In genomic region chrX:106802063-106802387, GRCh38 we compare ENCODE assay signal across 8 cellular contexts. TPM values are rescaled to one million over a fixed set of nuclear protein-coding genes. Genes with fewer than 3 reads are reported as not detected.
DNase-seq lines count a peak whose midpoint lies in the region; ATAC-seq and TF ChIP-seq lines count a peak whose summit lies in the region.

No MANE protein-coding gene starts in this region.

- no peaks in the 10 kb centered on the region for H3K36me3 ChIP-seq in SK-N-SH (replicated peaks in 1 of 2; ENCODE audit: control insufficient read depth in 1 of 2, insufficient read depth in 2 of 2, low read length in 1 of 2)

- peaks cover 11% of the 10 kb centered on the region for H3K27me3 Mint-ChIP-seq in chondrocyte (ENCODE audit: low read depth)
- H3K27me3 Mint-ChIP-seq in natural killer cell treated with Interleukin-12 subunit alpha and Interleukin-12 subunit beta and Interleukin-15 and Interleukin-18, amount 100 ng/mL, for 72 hours: peaks cover 37 to 38% of the 10 kb centered on the region in 2 donors

- H3K4me3 ChIP-seq in SK-N-SH (ENCODE audit: low read depth in 2 of 2, low read length in 1 of 2): peak overlapping the region in 1 of 2 experiments; percentile 39; a peak in 2 of 4 replicates
- peak overlapping the region; percentile 40 for H3K4me3 ChIP-seq in mononuclear cell (ENCODE audit: low read length)

- H3K9me2 ChIP-seq in SK-N-SH: no peaks in the 10 kb centered on the region

- CTCF ChIA-PET in SK-N-SH (lab: Yijun Ruan, JAX): no interaction called here

- H3K27me3 ChIP-seq in SK-N-SH (ENCODE audit: insufficient read depth) (peaks cover 58% of the 10 kb centered on the region), mononuclear cell (ENCODE audit: insufficient read depth, low read length) (peaks cover 6% of the 10 kb centered on the region)

- H3K9ac ChIP-seq in SK-N-SH: no peak overlapping the region

- H3K4me3 Mint-ChIP-seq in chondrocyte (ENCODE audit: unreplicated experiment): peak overlapping the region; percentile 91
- H3K4me3 Mint-ChIP-seq in natural killer cell treated with Interleukin-12 subunit alpha and Interleukin-12 subunit beta and Interleukin-15 and Interleukin-18, amount 100 ng/mL, for 72 hours: no peak overlapping the region

- no peaks in the 10 kb centered on the region for H3K9me3 Mint-ChIP-seq in chondrocyte (ENCODE audit: low read depth)
- no peaks in the 10 kb centered on the region for H3K9me3 Mint-ChIP-seq in natural killer cell treated with Interleukin-12 subunit alpha and Interleukin-12 subunit beta and Interleukin-15 and Interleukin-18, amount 100 ng/mL, for 72 hours

- DNase-seq in SK-N-SH: no peak
- no peak for DNase-seq in chondrocyte (ENCODE audit: low spot score)
- no peak for DNase-seq in natural killer cell treated with Interleukin-12 subunit alpha and Interleukin-12 subunit beta and Interleukin-15 and Interleukin-18, amount 100 ng/mL, for 72 hours (ENCODE audit: low spot score)

- TF ChIP-seq EP300 in SK-N-SH (IDR thresholded peaks at IDR 0.05; ENCODE audit: borderline replicate concordance in 1 of 2, low read depth in 1 of 2, low read length in 1 of 2): no peak

- TF ChIP-seq CTCF in SK-N-SH (IDR thresholded peaks at IDR 0.05) (no peak), chondrocyte (IDR thresholded peaks at IDR 0.05) (no peak)

- H2AFZ ChIP-seq in SK-N-SH (ENCODE audit: low read depth): no peak overlapping the region

- peaks cover 17% of the 10 kb centered on the region for H3K4me1 Mint-ChIP-seq in chondrocyte (ENCODE audit: low read depth)
- no peaks in the 10 kb centered on the region for H3K4me1 Mint-ChIP-seq in natural killer cell treated with Interleukin-12 subunit alpha and Interleukin-12 subunit beta and Interleukin-15 and Interleukin-18, amount 100 ng/mL, for 72 hours (ENCODE audit: low read depth in 2 of 2)

- POLR2A ChIA-PET in SK-N-SH (lab: Yijun Ruan, JAX): no interaction called here

- no peaks in the 10 kb centered on the region; a peak in 1 of 4 replicates for H3K4me1 ChIP-seq in SK-N-SH (ENCODE audit: control insufficient read depth in 1 of 2, insufficient read depth in 2 of 2, low read depth in 1 of 2, low read length in 1 of 2)
- peaks cover 17% of the 10 kb centered on the region for H3K4me1 ChIP-seq in mononuclear cell (ENCODE audit: insufficient read depth, low read length)

- H3K27ac Mint-ChIP-seq in chondrocyte (ENCODE audit: unreplicated experiment): peak overlapping the region; percentile 94
- no peak overlapping the region for H3K27ac Mint-ChIP-seq in natural killer cell treated with Interleukin-12 subunit alpha and Interleukin-12 subunit beta and Interleukin-15 and Interleukin-18, amount 100 ng/mL, for 72 hours

- H3F3A ChIP-seq in SK-N-SH (replicated peaks; ENCODE audit: insufficient read depth): no peaks in the 10 kb centered on the region

- 39% methylated on average over 11 of the region's 11 CpGs for WGBS in SK-N-SH (ENCODE audit: low lambda C conversion rate)

- no peaks in the 10 kb centered on the region for H3K79me2 ChIP-seq in SK-N-SH (ENCODE audit: insufficient read depth)

- no peak overlapping the region for H3K27ac ChIP-seq in SK-N-SH (ENCODE audit: low read depth in 2 of 2, low read length in 1 of 2)

- H4K20me1 ChIP-seq in SK-N-SH (ENCODE audit: insufficient read depth): no peaks in the 10 kb centered on the region

- TF ChIP-seq RAD21 in SK-N-SH (IDR thresholded peaks at IDR 0.05; ENCODE audit: low read length): no peak

- no peaks in the 10 kb centered on the region for H3K36me3 Mint-ChIP-seq in chondrocyte (ENCODE audit: low read depth)
- no peaks in the 10 kb centered on the region for H3K36me3 Mint-ChIP-seq in natural killer cell treated with Interleukin-12 subunit alpha and Interleukin-12 subunit beta and Interleukin-15 and Interleukin-18, amount 100 ng/mL, for 72 hours

- H3K9me3 ChIP-seq in SK-N-SH (no peaks in the 10 kb centered on the region), mononuclear cell (ENCODE audit: low read depth, low read length) (no peaks in the 10 kb centered on the region)

- no peak for ATAC-seq in SK-N-SH treated with all-trans-retinoic acid at 6 μM for 48 hours
- peak; percentile 19 for ATAC-seq in HG03342 (IDR thresholded peaks at IDR 0.05; ENCODE audit: unreplicated experiment)
- no peak for ATAC-seq in natural killer cell treated with Interleukin-12 subunit alpha and Interleukin-12 subunit beta and Interleukin-15 and Interleukin-18, amount 100 ng/mL, for 72 hours
- ATAC-seq in HG03520 (IDR thresholded peaks at IDR 0.05; ENCODE audit: unreplicated experiment): no peak
- no peak for ATAC-seq in GM18873 (IDR thresholded peaks at IDR 0.05; ENCODE audit: low FRiP score, unreplicated experiment)

- H3K4me2 ChIP-seq in SK-N-SH: peak overlapping the region; percentile 39; the same call in 1 of the 2 replicates

TF ChIP-seq in SK-N-SH, 30 proteins besides CTCF, POLR2A, EP300 and RAD21:
- TF ChIP-seq ELF1 (IDR thresholded peaks at IDR 0.05): no peak
- no peak for TF ChIP-seq TEAD4 (IDR thresholded peaks at IDR 0.05; ENCODE audit: borderline replicate concordance, insufficient read depth)
- TF ChIP-seq GABPA (IDR thresholded peaks at IDR 0.05; ENCODE audit: low read depth): no peak
- no peak for TF ChIP-seq FOXJ3 (CRISPR knock-in tag; IDR thresholded peaks at IDR 0.05)
- TF ChIP-seq TCF12 (IDR thresholded peaks at IDR 0.05): no peak
- no peak for TF ChIP-seq JUND (IDR thresholded peaks at IDR 0.05)
- no peak for TF ChIP-seq MAX (IDR thresholded peaks at IDR 0.05; ENCODE audit: low read depth)
- TF ChIP-seq POLR2AphosphoS5 (IDR thresholded peaks at IDR 0.05; ENCODE audit: low read depth, low read length): no peak
- TF ChIP-seq MXI1 (IDR thresholded peaks at IDR 0.05; ENCODE audit: low read depth, low read length): no peak
- TF ChIP-seq MEF2A (IDR thresholded peaks at IDR 0.05; ENCODE audit: borderline replicate concordance, low read depth): no peak

TF ChIP-seq in SK-N-SH treated with all-trans-retinoic acid at 6 μM for 48 hours, 23 proteins besides CTCF, POLR2A, EP300 and RAD21:
- TF ChIP-seq ZC3H10 (CRISPR knock-in tag; IDR thresholded peaks at IDR 0.05) (no peak), BACH2 (CRISPR knock-in tag; IDR thresholded peaks at IDR 0.05; ENCODE audit: borderline replicate concordance) (no peak), POU6F1 (CRISPR knock-in tag; IDR thresholded peaks at IDR 0.05; ENCODE audit: borderline replicate concordance, low read depth) (no peak), ZNF565 (CRISPR knock-in tag; conservative IDR thresholded peaks at IDR 0.05; ENCODE audit: low read depth) (no peak), ZNF70 (CRISPR knock-in tag; IDR thresholded peaks at IDR 0.05) (no peak), GLIS3 (CRISPR knock-in tag; IDR thresholded peaks at IDR 0.05) (no peak), SNAI2 (CRISPR knock-in tag; IDR thresholded peaks at IDR 0.05) (no peak), TSHZ2 (CRISPR knock-in tag; IDR thresholded peaks at IDR 0.05) (no peak), ZNF8 (CRISPR knock-in tag; IDR thresholded peaks at IDR 0.05) (no peak), PPARA (CRISPR knock-in tag; IDR thresholded peaks at IDR 0.05; ENCODE audit: borderline replicate concordance) (no peak)

RNA-seq across cellular contexts. Expression of gene TBC1D8B, which starts 0.4 kb away (rescaled TPM):
- polyA plus RNA-seq in SK-N-SH (2012; rRNA removed): 0.03 and 0.08 TPM in 2 replicates
- polyA plus RNA-seq in SK-N-SH (2012; cell fraction: cytosol; rRNA removed): 0.04 and 0.05 TPM in 2 replicates
- polyA plus RNA-seq in SK-N-SH (2012; cell fraction: nucleus; rRNA removed): 0.02 TPM in 1 of 2 replicates, not detected in the other
- 15.7 to 19.8 TPM (median 16.5 TPM) in 3 replicates for total RNA-seq in chondrocyte
- total RNA-seq in mononuclear cell: 0.73 TPM
- total RNA-seq in natural killer cell treated with Interleukin-12 subunit alpha and Interleukin-12 subunit beta and Interleukin-15 and Interleukin-18, amount 100 ng/mL, for 72 hours: under 1 TPM; 0.31 to 0.56 TPM
